Comparison of ENCODE assay signal across 1 cellular context in the genomic region with DNA sequence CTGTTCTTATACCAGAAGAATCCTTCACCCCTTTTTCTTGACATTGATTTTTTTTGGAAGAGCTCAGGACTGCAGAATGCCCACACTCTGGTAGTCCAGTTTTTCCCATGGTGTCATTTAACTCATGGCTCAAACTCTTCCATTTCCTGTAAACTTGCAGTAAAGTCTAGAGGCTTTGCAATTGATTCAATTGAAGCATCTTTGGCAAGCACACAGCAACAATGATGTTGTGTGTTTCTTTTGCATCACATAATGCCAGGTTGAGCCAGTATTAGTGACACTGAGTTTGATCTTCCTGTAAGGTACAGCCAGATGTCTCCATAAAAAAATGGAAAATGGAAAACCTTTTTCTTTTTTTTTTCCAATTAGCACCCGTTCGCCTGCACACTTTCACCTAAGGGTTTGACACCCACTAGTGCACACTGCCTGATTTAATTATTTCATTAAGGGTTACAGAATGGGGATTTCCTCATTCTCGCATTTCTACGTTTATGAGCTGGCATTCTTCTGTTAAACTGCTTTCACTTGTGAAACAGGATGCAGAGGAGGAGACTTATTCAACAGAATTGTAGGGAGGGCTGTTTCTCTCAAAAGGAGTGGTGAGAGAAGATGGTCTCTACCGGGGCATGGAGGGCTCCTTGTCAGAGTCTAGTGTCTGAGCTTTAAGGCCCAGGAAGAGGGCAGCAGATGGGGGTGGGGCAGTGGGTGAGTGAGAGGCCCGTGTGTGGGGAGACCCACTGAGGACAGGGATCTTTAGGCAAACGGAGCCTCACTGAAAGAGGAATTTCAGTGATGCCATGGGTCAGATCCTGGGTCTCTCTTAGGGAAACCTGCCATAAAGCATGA.
TF ChIP-seq lines count a peak whose summit lies in the region.

No MANE protein-coding gene starts in this region.

TF ChIP-seq in SK-N-SH, 30 proteins besides CTCF, POLR2A, EP300 and RAD21 (continued from another document):
- TF ChIP-seq, protein P1, sequence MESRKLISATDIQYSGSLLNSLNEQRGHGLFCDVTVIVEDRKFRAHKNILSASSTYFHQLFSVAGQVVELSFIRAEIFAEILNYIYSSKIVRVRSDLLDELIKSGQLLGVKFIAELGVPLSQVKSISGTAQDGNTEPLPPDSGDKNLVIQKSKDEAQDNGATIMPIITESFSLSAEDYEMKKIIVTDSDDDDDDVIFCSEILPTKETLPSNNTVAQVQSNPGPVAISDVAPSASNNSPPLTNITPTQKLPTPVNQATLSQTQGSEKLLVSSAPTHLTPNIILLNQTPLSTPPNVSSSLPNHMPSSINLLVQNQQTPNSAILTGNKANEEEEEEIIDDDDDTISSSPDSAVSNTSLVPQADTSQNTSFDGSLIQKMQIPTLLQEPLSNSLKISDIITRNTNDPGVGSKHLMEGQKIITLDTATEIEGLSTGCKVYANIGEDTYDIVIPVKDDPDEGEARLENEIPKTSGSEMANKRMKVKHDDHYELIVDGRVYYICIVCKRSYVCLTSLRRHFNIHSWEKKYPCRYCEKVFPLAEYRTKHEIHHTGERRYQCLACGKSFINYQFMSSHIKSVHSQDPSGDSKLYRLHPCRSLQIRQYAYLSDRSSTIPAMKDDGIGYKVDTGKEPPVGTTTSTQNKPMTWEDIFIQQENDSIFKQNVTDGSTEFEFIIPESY (IDR thresholded peaks at IDR 0.05; ENCODE audit: borderline replicate concordance, low read depth), result no peak
- TF ChIP-seq RFX5 (IDR thresholded peaks at IDR 0.05; ENCODE audit: low read length) (no peak), MEF2A (IDR thresholded peaks at IDR 0.05; ENCODE audit: borderline replicate concordance, low read depth) (no peak), RCOR1 (IDR thresholded peaks at IDR 0.05; ENCODE audit: low read length) (no peak)
